Comparison of ENCODE assay signal across 10 cellular contexts in genomic region chr1:111275079-111275478, GRCh38. TPM values are rescaled to one million over a fixed set of nuclear protein-coding genes. Genes with fewer than 3 reads are reported as not detected.
DNase-seq lines count a peak whose midpoint lies in the region; ATAC-seq and TF ChIP-seq lines count a peak whose summit lies in the region.
"Had no signal": no experiment of that assay in that cellular context is flagged by ENCODE, and none has a peak within 500 bp of the region (broad histone marks: within the 10 kb centered on the region; RNA-seq: fewer than 3 reads in every experiment).

No MANE protein-coding gene starts in this region.

- H3K9ac ChIP-seq in mammary epithelial cell (ENCODE audit: insufficient read depth, low read length), result no peak overlapping the region

- intact Hi-C loops in mammary epithelial cell (cut with micrococcal nuclease) (loop anchor here (5.0 kb wide), 1 partner anchor 38 kb away; no protein-coding TSS in a partner anchor), CD14-positive monocyte (cut with micrococcal nuclease) (no loop called here)

- TF ChIP-seq CTCF in mammary epithelial cell (conservative IDR thresholded peaks at IDR 0.05 in 1 of 2, IDR thresholded peaks at IDR 0.05 in 1 of 2; ENCODE audit: extremely low read depth in 1 of 2, insufficient read depth in 1 of 2, low read depth in 1 of 2, low read length in 2 of 2) (no peak), osteoblast (IDR thresholded peaks at IDR 0.05; ENCODE audit: extremely low read depth, low read depth, low read length) (no peak), CD14-positive monocyte (IDR thresholded peaks at IDR 0.05) (no peak)

- H4K20me1 ChIP-seq in mammary epithelial cell (ENCODE audit: insufficient read depth, low read length) (no peaks in the 10 kb centered on the region), osteoblast (ENCODE audit: insufficient read depth, low read length) (no peaks in the 10 kb centered on the region)

- in situ Hi-C loops in mammary epithelial cell (cut with MboI; ENCODE audit: low sequenced_read_pairs in 2 of 2), result no loop called here

- H3K9me3 ChIP-seq in mammary epithelial cell (replicated peaks; ENCODE audit: insufficient read depth, low read length) (no peaks in the 10 kb centered on the region), osteoblast (ENCODE audit: low read depth, low read length) (no peaks in the 10 kb centered on the region)

- no peak overlapping the region for H3K4me3 Mint-ChIP-seq in CD14-positive monocyte
- H3K4me3 Mint-ChIP-seq: stimulated activated naive B cell treated with anti-CD40 and anti-IgM and Interleukin-4, amounts not matched to agents 10 μg/mL and 1 μg/mL and 100 μg/mL, for 72 hours had no signal

- H3K27ac Mint-ChIP-seq in CD14-positive monocyte, result no peak overlapping the region
- H3K27ac Mint-ChIP-seq: stimulated activated naive B cell treated with anti-CD40 and anti-IgM and Interleukin-4, amounts not matched to agents 10 μg/mL and 1 μg/mL and 100 μg/mL, for 72 hours had no signal

- H2AFZ ChIP-seq in mammary epithelial cell (ENCODE audit: low read depth, low read length) (no peak overlapping the region), osteoblast (ENCODE audit: low read length) (peak overlapping the region; percentile 64)

- H3K4me3 ChIP-seq in mammary epithelial cell (replicated peaks in 1 of 3; ENCODE audit: insufficient read depth in 1 of 3, low read depth in 2 of 3, low read length in 3 of 3) (no peak overlapping the region), osteoblast (ENCODE audit: insufficient read depth, low read length) (peak overlapping the region; percentile 59)

- ATAC-seq in GM21515 (IDR thresholded peaks at IDR 0.05; ENCODE audit: unreplicated experiment), result no peak

- DNase-seq in ELF-1 (ENCODE audit: low read depth, low spot score) (peak; percentile 14), LHCN-M2 (ENCODE audit: low read depth) (peak; percentile 86), mammary epithelial cell (peak; percentile 85), osteoblast (ENCODE audit: insufficient read length, low spot score, missing footprints) (peak; percentile 91), NCI-H2107 treated with DMSO at 0.1 percent for 48 hours (lab: John Stamatoyannopoulos, UW; ENCODE audit: unreplicated experiment) (no peak), CD14-positive monocyte (ENCODE audit: low spot score) (no peak), KG1 (lab: John Stamatoyannopoulos, UW) (no peak)
- DNase-seq: stimulated activated naive B cell treated with anti-CD40 and anti-IgM and Interleukin-4, amounts not matched to agents 10 μg/mL and 1 μg/mL and 100 μg/mL, for 72 hours had no signal

- H3K27me3 Mint-ChIP-seq in CD14-positive monocyte (ENCODE audit: low read depth in 3 of 3), result peaks cover 32 to 52% (median 35%) of the 10 kb centered on the region in 3 donors

- BruUV-seq in mammary epithelial cell (replicated peaks; lab: Mats Ljungman, UMichigan), result no TSS peak

- H3K27me3 ChIP-seq in mammary epithelial cell (ENCODE audit: insufficient read depth, low read length) (peaks cover 17% of the 10 kb centered on the region), osteoblast (ENCODE audit: insufficient read depth, low read length) (peaks cover 22% of the 10 kb centered on the region)

- WGBS in mammary epithelial cell (ENCODE audit: low coverage, missing lambda C conversion rate), result 0% methylated on average over 1 of the region's 1 CpG

- no peak overlapping the region for H3K4me2 ChIP-seq in mammary epithelial cell (ENCODE audit: insufficient read depth, low read depth, low read length)
- H3K4me2 ChIP-seq in osteoblast (ENCODE audit: insufficient read depth, low read length), result peak overlapping the region; percentile 75

- no peaks in the 10 kb centered on the region for H3K36me3 ChIP-seq in mammary epithelial cell (ENCODE audit: insufficient read depth, low read length)
- H3K36me3 ChIP-seq in osteoblast (ENCODE audit: insufficient read depth, low read length), result no peaks in the 10 kb centered on the region

- H3K27ac ChIP-seq in mammary epithelial cell (ENCODE audit: insufficient read depth, low read depth, low read length), result no peak overlapping the region
- peak overlapping the region; percentile 5 for H3K27ac ChIP-seq in osteoblast (ENCODE audit: low read depth, low read length)

- CTCF ChIA-PET in mammary epithelial cell (lab: Charles Lee; ENCODE audit: low non-redundant PET), result interaction anchor here (0.5 kb wide), 1 partner anchor 57 kb away, joined by 4 read pairs; no protein-coding TSS in a partner anchor

- peaks cover 9% of the 10 kb centered on the region for H3K4me1 ChIP-seq in mammary epithelial cell (ENCODE audit: insufficient read depth, low read length)
- H3K4me1 ChIP-seq in osteoblast (ENCODE audit: insufficient read depth, low read length), result peaks cover 14% of the 10 kb centered on the region

- peaks cover 5% of the 10 kb centered on the region for H3K4me1 Mint-ChIP-seq in CD14-positive monocyte

- peaks cover 3 to 4% of the 10 kb centered on the region in 2 donors for H3K36me3 Mint-ChIP-seq in CD14-positive monocyte
- H3K36me3 Mint-ChIP-seq: stimulated activated naive B cell treated with anti-CD40 and anti-IgM and Interleukin-4, amounts not matched to agents 10 μg/mL and 1 μg/mL and 100 μg/mL, for 72 hours had no signal

- H3K79me2 ChIP-seq in mammary epithelial cell (ENCODE audit: insufficient read depth, low read length), result no peaks in the 10 kb centered on the region
- H3K79me2 ChIP-seq in osteoblast (ENCODE audit: insufficient read depth, low read length), result no peaks in the 10 kb centered on the region

- dilution Hi-C loops in mammary epithelial cell (cut with HindIII; ENCODE audit: low sequenced_read_pairs), result no loop called here

- H3K9me3 Mint-ChIP-seq in CD14-positive monocyte, result peaks cover 7 to 28% (median 20%) of the 10 kb centered on the region in 7 donors
- H3K9me3 Mint-ChIP-seq: stimulated activated naive B cell treated with anti-CD40 and anti-IgM and Interleukin-4, amounts not matched to agents 10 μg/mL and 1 μg/mL and 100 μg/mL, for 72 hours had no signal

RNA-seq across cellular contexts. Expression of gene CHIA, which starts 15.6 kb away (rescaled TPM):
- total RNA-seq in LHCN-M2 (2014; rRNA removed), result not detected in 2 replicates
- not detected for polyA plus RNA-seq in LHCN-M2 (2012)
- total RNA-seq in mammary epithelial cell, result not detected
- polyA plus RNA-seq in mammary epithelial cell, result not detected
- not detected for polyA minus RNA-seq in mammary epithelial cell
- not detected in 2 replicates for total RNA-seq in osteoblast
- not detected for polyA plus RNA-seq in CD14-positive monocyte
- total RNA-seq: T-helper 2 cell treated with Interferon-gamma antibody and Interleukin-4, amounts not matched to agents 100 ng/mL and 5 ng/mL, for 36 hours had no signal

RNA-seq across cellular contexts. Expression of gene CHI3L2, which starts 47.6 kb away (rescaled TPM):
- 0.83 and 2.2 TPM in 2 replicates for total RNA-seq in LHCN-M2 (2014; rRNA removed)
- not detected for polyA plus RNA-seq in LHCN-M2 (2012)
- total RNA-seq in mammary epithelial cell, result 1 to 10 TPM in 1 of 2 donors, under 1 TPM in 1; 0.87 to 1.0 TPM
- polyA plus RNA-seq in mammary epithelial cell, result 0.58 TPM
- polyA minus RNA-seq in mammary epithelial cell, result 3.5 TPM
- total RNA-seq in osteoblast, result 2.4 and 2.9 TPM in 2 replicates
- 1 to 10 TPM; 1.4 to 9.9 TPM for polyA plus RNA-seq in CD14-positive monocyte

Comparison
In these comparisons a context has a peak if more than half of its experiments do, and no peak if none do; other contexts are left out.
1. DNase-seq: peak in ELF-1 (single experiment), LHCN-M2 (single experiment), mammary epithelial cell (single experiment) and osteoblast (single experiment); none in NCI-H2107 treated with DMSO at 0.1 percent for 48 hours (single experiment), CD14-positive monocyte (single experiment) and KG1 (single experiment).